ENCODE assay signal across 15 cellular contexts in genomic region chr6:154888426-154888825, GRCh38.
DNase-seq lines count a peak whose midpoint lies in the region; ATAC-seq and TF ChIP-seq lines count a peak whose summit lies in the region.
"Had no signal": no experiment of that assay in that cellular context is flagged by ENCODE, and none has a peak within 500 bp of the region (broad histone marks: within the 10 kb centered on the region; RNA-seq: fewer than 3 reads in every experiment).

No MANE protein-coding gene starts in this region.

- no peak overlapping the region for H3K14ac ChIP-seq in H9 (ENCODE audit: insufficient read depth, low read length)

- WGBS in H9 (ENCODE audit: extremely low coverage, insufficient read length, low lambda C conversion rate) = no CpG with 5 or more reads among the region's 4 CpGs

- H3F3A ChIP-seq in GM23338 (replicated peaks; ENCODE audit: low read depth) = no peaks in the 10 kb centered on the region

- H3K4me3 ChIP-seq in GM23338 (no peak overlapping the region), uterus (no peak overlapping the region)
- H3K4me3 ChIP-seq: GM23248, MG63 had no signal

- H2BK20ac ChIP-seq in H9 (ENCODE audit: low read depth, low read length, poor library complexity, severe bottlenecking) = no peak overlapping the region

- H3K4me1 Mint-ChIP-seq in GM23338 (peaks cover 5% of the 10 kb centered on the region; the same call in 2 of the 3 replicates), brain (peaks cover 30% of the 10 kb centered on the region), H9 (peaks cover 9 to 11% of the 10 kb centered on the region in 2 experiments)

- no peak overlapping the region for H2AFZ ChIP-seq in GM23338
- H2AFZ ChIP-seq in H9 (ENCODE audit: low read length) = no peak overlapping the region
- H2AFZ ChIP-seq: GM23248 had no signal

- H3K4ac ChIP-seq in H9 (ENCODE audit: low read depth, low read length) = no peak overlapping the region

- no peak overlapping the region for H4K8ac ChIP-seq in H9 (replicated peaks; ENCODE audit: insufficient read length, low read depth, low read length)

- peak; percentile 25 for DNase-seq in GM23338 (ENCODE audit: low spot score)
- peak; percentile 56 for DNase-seq in left kidney (ENCODE audit: low read depth, low spot score)
- DNase-seq in renal cortical epithelial cell (ENCODE audit: low read depth) = peak; percentile 60
- no peak for DNase-seq in NCI-H345 (lab: John Stamatoyannopoulos, UW)
- no peak for DNase-seq in uterus
- no peak for DNase-seq in H9
- DNase-seq: DMS79 treated with DMSO at 0.1 percent for 48 hours, GM23248, MG63, NCI-H1092, NCI-H524 treated with DMSO at 0.1 percent for 48 hours, SHP77 had no signal

- H3K4me2 ChIP-seq in GM23338 = no peak overlapping the region
- H3K4me2 ChIP-seq in H9 (ENCODE audit: insufficient read depth, insufficient read length, low read length) = no peak overlapping the region
- H3K4me2 ChIP-seq: KMS-11 had no signal

- no peak overlapping the region for H3K56ac ChIP-seq in H9 (ENCODE audit: insufficient read length, low read depth, low read length)

- H2AK5ac ChIP-seq in H9 (ENCODE audit: insufficient read length, low read length) = no peak overlapping the region

- H3K9me3 Mint-ChIP-seq in GM23338 = no peaks in the 10 kb centered on the region
- peaks cover 2 to 4% (median 3%) of the 10 kb centered on the region in 5 experiments for H3K9me3 Mint-ChIP-seq in brain
- no peaks in the 10 kb centered on the region for H3K9me3 Mint-ChIP-seq in H9

- TF ChIP-seq POLR2A in uterus (IDR thresholded peaks at IDR 0.05) = no peak

- no peaks in the 10 kb centered on the region for H3K79me2 ChIP-seq in GM23338 (replicated peaks; ENCODE audit: insufficient read depth)
- H3K79me2 ChIP-seq in H9 (ENCODE audit: insufficient read depth, low read length) = no peaks in the 10 kb centered on the region; the same call in 1 of the 2 replicates

- H4K91ac ChIP-seq in H9 (ENCODE audit: insufficient read length, low read depth, low read length) = no peak overlapping the region

- no peak overlapping the region for H3K18ac ChIP-seq in H9 (ENCODE audit: insufficient read length, low read depth, low read length)

- TF ChIP-seq CTCF in GM23338 (conservative IDR thresholded peaks at IDR 0.05; ENCODE audit: low read depth in 2 of 2) (no peak), brain (conservative IDR thresholded peaks at IDR 0.05) (no peak), uterus (IDR thresholded peaks at IDR 0.05) (no peak), H9 (conservative IDR thresholded peaks at IDR 0.05) (no peak)

- H3K23me2 ChIP-seq in H9 (ENCODE audit: insufficient read length, low read depth, low read length, poor library complexity, severe bottlenecking) = no peaks in the 10 kb centered on the region

- H2BK5ac ChIP-seq in H9 (ENCODE audit: insufficient read length, low read length) = no peak overlapping the region

- H3K23ac ChIP-seq in H9 (ENCODE audit: insufficient read length, low read depth, low read length) = no peak overlapping the region

- H3K36me3 ChIP-seq in GM23338 (ENCODE audit: insufficient read depth) = no peaks in the 10 kb centered on the region
- H3K36me3 ChIP-seq in uterus = no peaks in the 10 kb centered on the region
- H3K36me3 ChIP-seq: MG63 had no signal

- H3K27ac Mint-ChIP-seq in GM23338 = no peak overlapping the region
- peak overlapping the region in 4 of 5 experiments; percentile 54 to 90 (median 72) for H3K27ac Mint-ChIP-seq in brain
- peak overlapping the region in 1 of 3 experiments; percentile 79; a peak in 2 of 7 replicates for H3K27ac Mint-ChIP-seq in H9

- H3T11ph ChIP-seq in H9 (ENCODE audit: low read length) = no peak overlapping the region

- no peaks in the 10 kb centered on the region for H3K27me3 ChIP-seq in GM23338 (ENCODE audit: insufficient read depth)
- no peaks in the 10 kb centered on the region for H3K27me3 ChIP-seq in uterus
- H3K27me3 ChIP-seq in H9 (ENCODE audit: insufficient read depth, low read length) = no peaks in the 10 kb centered on the region
- H3K27me3 ChIP-seq: MG63 had no signal

- peaks cover 4% of the 10 kb centered on the region for H3K27me3 Mint-ChIP-seq in GM23338 (ENCODE audit: insufficient read depth, low read depth, poor library complexity)
- no peaks in the 10 kb centered on the region for H3K27me3 Mint-ChIP-seq in brain
- no peaks in the 10 kb centered on the region for H3K27me3 Mint-ChIP-seq in H9 (ENCODE audit: low read depth)

- no peak for ATAC-seq in GM23338
- no peak for ATAC-seq in GM21515 (IDR thresholded peaks at IDR 0.05; ENCODE audit: unreplicated experiment)

- intact Hi-C loops in uterus (cut with DNase I; ENCODE audit: low total_unique reads) = no loop called here

- H3K79me1 ChIP-seq in H9 (ENCODE audit: insufficient read depth, low read depth, low read length, poor library complexity, severe bottlenecking) = no peaks in the 10 kb centered on the region

- no peak overlapping the region for H3K9ac ChIP-seq in H9 (ENCODE audit: extremely low read depth, insufficient read length, low read length)
- H3K9ac ChIP-seq: GM23248, KMS-11 had no signal

- no peaks in the 10 kb centered on the region; the same call in 1 of the 2 replicates for H4K20me1 ChIP-seq in GM23338 (replicated peaks; ENCODE audit: insufficient read depth)
- no peaks in the 10 kb centered on the region for H4K20me1 ChIP-seq in H9 (ENCODE audit: control insufficient read depth, insufficient read depth, insufficient read length)

- H2BK12ac ChIP-seq in H9 (ENCODE audit: insufficient read length, low read depth, low read length) = no peak overlapping the region

- H3K4me1 ChIP-seq in GM23338 (ENCODE audit: insufficient read depth) (no peaks in the 10 kb centered on the region; the same call in 1 of the 2 replicates), uterus (no peaks in the 10 kb centered on the region), H9 (ENCODE audit: insufficient read depth, low read length) (no peaks in the 10 kb centered on the region)

- H3K36me3 Mint-ChIP-seq in GM23338 (ENCODE audit: low read depth) = 0 out of 3 replicates have a peak, but pooled peaks cover 2% of the 10 kb centered on the region
- H3K36me3 Mint-ChIP-seq in brain = peaks cover 39% of the 10 kb centered on the region
- H3K36me3 Mint-ChIP-seq in H9 (ENCODE audit: insufficient read depth in 1 of 3, low read depth in 3 of 3) = peaks cover 2 to 9% (median 2%) of the 10 kb centered on the region in 3 experiments; a peak in 5 of 7 replicates

- H4K5ac ChIP-seq in H9 (ENCODE audit: insufficient read length, low read depth, low read length) = no peak overlapping the region

- H3K27ac ChIP-seq in GM23338 (ENCODE audit: low read depth) (no peak overlapping the region), uterus (no peak overlapping the region), H9 (ENCODE audit: insufficient read length, low read depth, low read length) (no peak overlapping the region)
- H3K27ac ChIP-seq: GM23248, KMS-11 had no signal

- peaks cover 2% of the 10 kb centered on the region; the same call in 1 of the 2 replicates for H3K9me2 ChIP-seq in GM23338 (ENCODE audit: insufficient read depth)

- no peak overlapping the region for H2BK15ac ChIP-seq in H9 (ENCODE audit: low read depth, low read length)

- H3K4me3 Mint-ChIP-seq in GM23338 = no peak overlapping the region
- peak overlapping the region in 1 of 5 experiments; percentile 26 for H3K4me3 Mint-ChIP-seq in brain
- no peak overlapping the region for H3K4me3 Mint-ChIP-seq in H9

- H3K9me3 ChIP-seq in uterus = no peaks in the 10 kb centered on the region
- H3K9me3 ChIP-seq in H9 (ENCODE audit: control insufficient read depth, low read depth, low read length) = no peaks in the 10 kb centered on the region
- H3K9me3 ChIP-seq: MG63 had no signal

- no peak overlapping the region for H2BK120ac ChIP-seq in H9 (ENCODE audit: low read depth, low read length, poor library complexity, severe bottlenecking)

TF ChIP-seq in GM23338, 12 proteins besides CTCF, POLR2A, EP300 and RAD21 (continues in another document):
- TF ChIP-seq JUNB (IDR thresholded peaks at IDR 0.05; ENCODE audit: unreplicated experiment) (no peak), ZNF331 (CRISPR knock-in tag; IDR thresholded peaks at IDR 0.05; ENCODE audit: low read depth) (no peak), NANOG (IDR thresholded peaks at IDR 0.05; ENCODE audit: borderline replicate concordance) (no peak)

Comparison
In these comparisons a context has a peak if more than half of its experiments do, and no peak if none do; other contexts are left out.
1. DNase-seq: peak in GM23338 (single experiment), left kidney (single experiment) and renal cortical epithelial cell (single experiment); none in NCI-H345 (single experiment), uterus (0 of 2) and H9 (single experiment).